Comparison of ENCODE assay signal across 27 cellular contexts in the genomic region with DNA sequence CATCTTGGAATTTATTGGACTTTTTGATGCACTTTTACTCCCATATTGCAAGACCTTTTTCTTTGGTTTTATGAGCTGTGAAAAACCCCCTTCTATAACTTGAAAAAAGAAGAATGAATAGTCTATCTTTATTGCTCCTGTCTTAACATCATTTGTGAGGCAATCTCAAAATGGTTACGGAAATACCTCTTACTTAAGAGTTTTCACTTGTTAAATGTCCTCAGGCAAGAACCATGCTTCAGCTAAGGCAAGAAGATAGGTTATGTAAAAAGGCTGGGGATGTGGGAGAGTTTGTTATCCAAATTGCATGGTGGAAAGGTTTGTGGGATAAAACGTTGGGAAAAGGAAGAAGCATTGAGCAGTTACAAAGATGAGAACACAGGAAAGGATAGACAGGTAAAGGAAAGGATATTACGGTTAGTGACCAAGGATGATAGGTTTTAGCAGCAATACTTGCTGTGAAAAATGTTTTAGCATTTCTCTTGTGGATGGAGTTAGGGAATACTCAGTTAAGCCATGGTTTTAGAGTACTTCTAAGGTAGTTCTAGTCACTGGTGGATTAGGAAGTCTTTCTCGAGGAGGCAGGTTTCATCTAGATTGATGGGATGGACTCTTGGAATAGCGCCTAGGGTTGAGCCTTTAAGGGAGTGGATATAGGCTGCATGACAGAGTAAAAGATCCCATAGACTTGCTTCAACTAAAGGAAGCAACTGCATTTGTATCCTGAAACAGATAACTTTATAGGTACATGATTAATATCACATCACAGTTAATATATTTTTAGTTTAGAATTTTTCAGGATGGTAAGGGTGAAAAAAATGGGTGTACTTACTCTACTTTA. TPM values are rescaled to one million over a fixed set of nuclear protein-coding genes. Genes with fewer than 3 reads are reported as not detected.
A peak's percentile ranks its signal among the peaks of the same experiment; 100 is the strongest.
DNase-seq lines count a peak whose midpoint lies in the region; ATAC-seq, FAIRE-seq and TF ChIP-seq lines count a peak whose summit lies in the region.
"Had no signal": no experiment of that assay in that cellular context is flagged by ENCODE, and none has a peak within 500 bp of the region (broad histone marks: within the 10 kb centered on the region; RNA-seq: fewer than 3 reads in every experiment).

No MANE protein-coding gene starts in this region.

- no peaks in the 10 kb centered on the region for H3K27me3 Mint-ChIP-seq in activated naive CD4-positive, alpha-beta T cell treated with anti-CD3 and anti-CD28 coated beads for 36 hours (ENCODE audit: low read depth)
- no peaks in the 10 kb centered on the region for H3K27me3 Mint-ChIP-seq in chondrocyte (ENCODE audit: low read depth)

- peak overlapping the region; percentile 11 for H3K27ac ChIP-seq in subcutaneous abdominal adipose tissue (ENCODE audit: low read depth, low read length)
- H3K27ac ChIP-seq in spleen = no peak overlapping the region
- H3K27ac ChIP-seq: A549, gastrocnemius medialis, lower lobe of right lung, pancreas, suprapubic skin had no signal

- peaks cover 14% of the 10 kb centered on the region for H3K4me1 Mint-ChIP-seq in activated naive CD4-positive, alpha-beta T cell treated with anti-CD3 and anti-CD28 coated beads for 36 hours (ENCODE audit: low read depth)
- H3K4me1 Mint-ChIP-seq in chondrocyte (ENCODE audit: low read depth) = no peaks in the 10 kb centered on the region

- no peak overlapping the region for H3K9ac ChIP-seq in subcutaneous abdominal adipose tissue (ENCODE audit: low read length in 5 of 5)

- no peaks in the 10 kb centered on the region for H3K9me3 ChIP-seq in subcutaneous abdominal adipose tissue (ENCODE audit: control insufficient read depth in 5 of 5, low read length in 5 of 5)
- no peaks in the 10 kb centered on the region for H3K9me3 ChIP-seq in spleen
- H3K9me3 ChIP-seq: A549, gastrocnemius medialis, lower lobe of right lung, mucosa of descending colon, pancreas, suprapubic skin had no signal

- 76 to 92% (median 85%) methylated on average over 5 of the region's 5 CpGs for WGBS in spleen, 5 donors

- peaks cover 0 to 12% (median 9%) of the 10 kb centered on the region in 5 donors for H3K4me1 ChIP-seq in subcutaneous abdominal adipose tissue (ENCODE audit: control insufficient read depth in 5 of 5, insufficient read depth in 5 of 5, low read length in 5 of 5)
- H3K4me1 ChIP-seq in spleen = peaks cover 0 to 23% (median 5%) of the 10 kb centered on the region in 6 donors
- H3K4me1 ChIP-seq: gastrocnemius medialis, lower lobe of right lung, pancreas, suprapubic skin had no signal

- H3K4me3 Mint-ChIP-seq in activated naive CD4-positive, alpha-beta T cell treated with anti-CD3 and anti-CD28 coated beads for 36 hours = no peak overlapping the region
- no peak overlapping the region for H3K4me3 Mint-ChIP-seq in chondrocyte (ENCODE audit: unreplicated experiment)

- H3K27ac Mint-ChIP-seq in activated naive CD4-positive, alpha-beta T cell treated with anti-CD3 and anti-CD28 coated beads for 36 hours = peak overlapping the region; percentile 22
- peak overlapping the region; percentile 1 for H3K27ac Mint-ChIP-seq in chondrocyte (ENCODE audit: unreplicated experiment)

- H3K36me3 ChIP-seq in subcutaneous abdominal adipose tissue (ENCODE audit: control insufficient read depth in 5 of 5, insufficient read depth in 5 of 5, low read length in 5 of 5) (peaks cover 29 to 64% (median 36%) of the 10 kb centered on the region in 5 donors), spleen (peaks cover 6 to 100% (median 86%) of the 10 kb centered on the region in 6 donors)

- H3K36me3 Mint-ChIP-seq in activated naive CD4-positive, alpha-beta T cell treated with anti-CD3 and anti-CD28 coated beads for 36 hours (ENCODE audit: low read depth) = peaks cover 58% of the 10 kb centered on the region
- H3K36me3 Mint-ChIP-seq in chondrocyte (ENCODE audit: low read depth) = peaks cover 45% of the 10 kb centered on the region

- H3K4me3 ChIP-seq in subcutaneous abdominal adipose tissue (ENCODE audit: low read depth in 1 of 5, low read length in 5 of 5) (no peak overlapping the region), spleen (no peak overlapping the region)
- H3K4me3 ChIP-seq: A549, gastrocnemius medialis, lower lobe of right lung, mucosa of descending colon, pancreas, suprapubic skin had no signal

- FAIRE-seq in H54 (lab: Jason Lieb, UNC) = peak; percentile 23
- FAIRE-seq: A549, pancreas, small intestine had no signal

- H3K9me3 Mint-ChIP-seq in activated naive CD4-positive, alpha-beta T cell treated with anti-CD3 and anti-CD28 coated beads for 36 hours = no peaks in the 10 kb centered on the region
- no peaks in the 10 kb centered on the region for H3K9me3 Mint-ChIP-seq in chondrocyte (ENCODE audit: low read depth)

- CTCF ChIA-PET in activated naive CD4-positive, alpha-beta T cell treated with anti-CD3 and anti-CD28 coated beads for 36 hours (lab: Charles Lee) = interaction anchor here (0.6 kb wide), 1 partner anchor 24 kb away, joined by 3 read pairs; no protein-coding TSS in a partner anchor

- TF ChIP-seq POLR2A in H54 (IDR thresholded peaks at IDR 0.05; ENCODE audit: low read depth, low read length) (no peak), spleen (IDR thresholded peaks at IDR 0.05) (no peak)

- TF ChIP-seq CTCF in chondrocyte (IDR thresholded peaks at IDR 0.05) (no peak), spleen (IDR thresholded peaks at IDR 0.05 in 8 of 11, conservative IDR thresholded peaks at IDR 0.05 in 3 of 11) (no peak), omental fat pad (IDR thresholded peaks at IDR 0.05) (no peak)

- no peak for DNase-seq in activated naive CD4-positive, alpha-beta T cell treated with anti-CD3 and anti-CD28 coated beads for 36 hours
- no peak for DNase-seq in activated naive CD4-positive, alpha-beta T cell treated with Interleukin-2 at 50 U/mL for 16 hours
- DNase-seq in H54 (ENCODE audit: insufficient read length, low spot score) (no peak), chondrocyte (ENCODE audit: low spot score) (no peak), SKM-1 treated with dmso at 0.1 percent for 144 hours (lab: John Stamatoyannopoulos, UW; ENCODE audit: unreplicated experiment) (no peak), spleen (no peak), omental fat pad (ENCODE audit: low spot score) (no peak)
- DNase-seq: activated naive CD4-positive, alpha-beta T cell; AML-193; amygdala; DMS153; gastrocnemius medialis; lower lobe of right lung; mucosa of descending colon; NCI-H1092; NCI-H187; NCI-H2171; NCI-H510A; pancreas; retina; small intestine; stimulated activated naive CD4-positive, alpha-beta T cell; T-helper 9 cell had no signal

- no peak for ATAC-seq in omental fat pad (ENCODE audit: low FRiP score)
- ATAC-seq: A549, gastrocnemius medialis, HCT116, lower lobe of right lung, mucosa of descending colon, pancreas had no signal

- H3K27me3 ChIP-seq in subcutaneous abdominal adipose tissue (ENCODE audit: control insufficient read depth in 5 of 5, insufficient read depth in 4 of 5, low read length in 5 of 5) = no peaks in the 10 kb centered on the region
- H3K27me3 ChIP-seq in spleen (replicated peaks in 1 of 7) = no peaks in the 10 kb centered on the region
- H3K27me3 ChIP-seq: gastrocnemius medialis, pancreas, suprapubic skin had no signal

- intact Hi-C loops in activated naive CD4-positive, alpha-beta T cell treated with anti-CD3 and anti-CD28 coated beads for 36 hours (cut with micrococcal nuclease) = no loop called here
- intact Hi-C loops in spleen (cut with DNase I; ENCODE audit: low total_unique reads) = no loop called here

RNA-seq across cellular contexts. Expression of a gene that starts 30.3 kb away (rescaled TPM):
- 100 to 1,000 TPM; 165 to 166 TPM for total RNA-seq in activated naive CD4-positive, alpha-beta T cell treated with anti-CD3 and anti-CD28 coated beads for 36 hours
- total RNA-seq in chondrocyte = 146 to 160 TPM (median 158 TPM) in 3 replicates
- total RNA-seq in spleen = 100 to 1,000 TPM in 5 of 7 donors, 10 to 100 TPM in 2; 98.9 to 248 (median 125) TPM
- 10 to 100 TPM; 41.5 to 77.4 (median 52.7) TPM for polyA plus RNA-seq in spleen
- total RNA-seq in omental fat pad = 10 to 100 TPM; 44.3 to 84.2 (median 70.1) TPM
